ENCODE assay signal across 26 cellular contexts in the genomic region with DNA sequence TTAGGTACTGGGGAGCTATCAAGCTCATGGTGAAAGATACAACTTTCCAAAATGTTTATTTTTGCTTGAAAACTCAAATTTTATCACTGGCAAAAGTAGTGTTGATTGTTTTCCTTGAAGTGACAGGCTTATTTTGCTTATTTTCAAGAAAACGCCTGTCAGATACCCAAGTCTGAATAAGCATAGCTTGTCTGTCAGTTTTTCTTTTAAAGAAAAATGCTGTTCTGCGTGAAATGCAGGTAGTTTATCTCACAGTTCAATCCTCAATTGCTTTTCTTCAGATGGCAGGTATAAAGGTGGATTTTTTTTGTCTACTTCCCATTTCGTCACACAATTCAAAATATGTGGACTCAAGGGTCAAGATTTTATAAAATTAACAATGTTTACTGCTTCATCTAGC.
DNase-seq lines count a peak whose midpoint lies in the region; FAIRE-seq and TF ChIP-seq lines count a peak whose summit lies in the region.
"Had no signal": no experiment of that assay in that cellular context is flagged by ENCODE, and none has a peak within 500 bp of the region (broad histone marks: within the 10 kb centered on the region; RNA-seq: fewer than 3 reads in every experiment).

No MANE protein-coding gene starts in this region.

- H3K9me3 ChIP-seq in Loucy (ENCODE audit: insufficient read depth, low read depth, low read length) (no peaks in the 10 kb centered on the region), neural cell (ENCODE audit: low read length) (no peaks in the 10 kb centered on the region), testis (no peaks in the 10 kb centered on the region)
- H3K9me3 ChIP-seq: BE2C, BLaER1 had no signal

- no peak for DNase-seq in testis
- DNase-seq in H54 (ENCODE audit: insufficient read length, low spot score): no peak
- DNase-seq in GM13976 (ENCODE audit: low spot score): no peak
- no peak for DNase-seq in EL
- DNase-seq in activated naive CD4-positive, alpha-beta T cell (lab: John Stamatoyannopoulos, UW): no peak
- DNase-seq: 8988T; ACHN; BE2C; C1 segment of cervical spinal cord; CD4-positive, alpha-beta memory T cell; CD4-positive, CD25-positive, alpha-beta regulatory T cell; CD8-positive, alpha-beta memory T cell; COR-L47; DMS 273 treated with DMSO at 0.1 percent for 48 hours; DMS153; DMS53; DMS79; GDM1 had no signal

- intact Hi-C loops in testis (cut with DNase I; ENCODE audit: low total_unique reads): no loop called here

- FAIRE-seq in H54 (lab: Jason Lieb, UNC): no peak
- FAIRE-seq: A204.1, GM12878, GM12892, GM18507 had no signal

- H3K4me2 ChIP-seq in KMS-11: peak overlapping the region; percentile 74
- H3K4me2 ChIP-seq in Loucy (ENCODE audit: low read depth, low read length, poor library complexity, severe bottlenecking): peak overlapping the region; percentile 59
- no peak overlapping the region for H3K4me2 ChIP-seq in neural cell (ENCODE audit: low read length)
- H3K4me2 ChIP-seq: BLaER1 had no signal

- no peak overlapping the region for H3K4me3 ChIP-seq in KMS-11 (IDR thresholded peaks at IDR 0.05; ENCODE audit: insufficient read depth, low read depth, low read length)
- peak overlapping the region; percentile 28 for H3K4me3 ChIP-seq in Loucy (ENCODE audit: low read length, poor library complexity, severe bottlenecking)
- no peak overlapping the region for H3K4me3 ChIP-seq in neural cell (ENCODE audit: low read length)
- no peak overlapping the region for H3K4me3 ChIP-seq in testis
- H3K4me3 ChIP-seq: BLaER1, GM12878 had no signal

- TF ChIP-seq POLR2A in testis (IDR thresholded peaks at IDR 0.05) (no peak), H54 (IDR thresholded peaks at IDR 0.05; ENCODE audit: low read depth, low read length) (no peak)

- peak; percentile 70 for TF ChIP-seq EP300 in neural cell (conservative IDR thresholded peaks at IDR 0.05; ENCODE audit: poor library complexity, severe bottlenecking)

- H2AFZ ChIP-seq in KMS-11 (ENCODE audit: low read depth) (0 out of 2 replicates have a peak overlapping the region, but pooled peaks have one; percentile 20), Loucy (ENCODE audit: low read length) (no peak overlapping the region), neural cell (ENCODE audit: low read depth, low read length) (no peak overlapping the region)

- H3K36me3 ChIP-seq in KMS-11 (ENCODE audit: insufficient read depth) (no peaks in the 10 kb centered on the region), Loucy (ENCODE audit: insufficient read depth, low read length) (no peaks in the 10 kb centered on the region), neural cell (ENCODE audit: insufficient read depth, low read length) (no peaks in the 10 kb centered on the region), testis (ENCODE audit: low read depth, missing control alignments) (no peaks in the 10 kb centered on the region)
- H3K36me3 ChIP-seq: BE2C, BLaER1 had no signal

- 84 to 89% methylated on average over 3 of the region's 3 CpGs for WGBS in testis, 2 donors

- H4K20me1 ChIP-seq in KMS-11 (ENCODE audit: insufficient read depth) (no peaks in the 10 kb centered on the region), Loucy (ENCODE audit: insufficient read depth, low read length, poor library complexity, severe bottlenecking) (no peaks in the 10 kb centered on the region), neural cell (ENCODE audit: insufficient read depth) (no peaks in the 10 kb centered on the region)
- H4K20me1 ChIP-seq: BLaER1 had no signal

- no peaks in the 10 kb centered on the region for H3K27me3 ChIP-seq in KMS-11 (ENCODE audit: insufficient read depth, low read depth)
- no peaks in the 10 kb centered on the region for H3K27me3 ChIP-seq in Loucy (ENCODE audit: insufficient read depth, low read length, poor library complexity, severe bottlenecking)
- no peaks in the 10 kb centered on the region for H3K27me3 ChIP-seq in neural cell (ENCODE audit: insufficient read depth, low read depth, low read length)
- H3K27me3 ChIP-seq in testis: no peaks in the 10 kb centered on the region
- H3K27me3 ChIP-seq: BE2C, BLaER1 had no signal

- TF ChIP-seq CTCF in KMS-11 (conservative IDR thresholded peaks at IDR 0.05; ENCODE audit: low read depth, low read length) (no peak), Loucy (conservative IDR thresholded peaks at IDR 0.05; ENCODE audit: low read length) (no peak), neural cell (IDR thresholded peaks at IDR 0.05; ENCODE audit: poor library complexity, severe bottlenecking) (no peak), testis (IDR thresholded peaks at IDR 0.05) (no peak), GM13976 (IDR thresholded peaks at IDR 0.05; ENCODE audit: borderline replicate concordance, control extremely low read depth, extremely low read depth, insufficient read depth, missing control alignments) (no peak)

- H3K27ac ChIP-seq in KMS-11: peak overlapping the region; percentile 59
- H3K27ac ChIP-seq in neural cell (ENCODE audit: low read length): no peak overlapping the region
- peak overlapping the region; percentile 25 to 66 for H3K27ac ChIP-seq in testis
- H3K27ac ChIP-seq: BLaER1 had no signal

- H3K4me1 ChIP-seq in KMS-11 (ENCODE audit: low read depth, poor library complexity, severe bottlenecking) (peaks cover 67% of the 10 kb centered on the region), Loucy (ENCODE audit: insufficient read depth, low read length, poor library complexity, severe bottlenecking) (peaks cover 67% of the 10 kb centered on the region), testis (peaks cover 20% of the 10 kb centered on the region)
- H3K4me1 ChIP-seq: BLaER1 had no signal

- H3K79me2 ChIP-seq in KMS-11 (ENCODE audit: insufficient read depth, low read depth) (no peaks in the 10 kb centered on the region), Loucy (ENCODE audit: insufficient read depth, low read length) (no peaks in the 10 kb centered on the region), neural cell (replicated peaks; ENCODE audit: insufficient read depth, low read length) (no peaks in the 10 kb centered on the region)

- no peak for TF ChIP-seq RAD21 in neural cell (conservative IDR thresholded peaks at IDR 0.05)

- H3F3A ChIP-seq in Loucy (ENCODE audit: low read depth): peaks cover 4% of the 10 kb centered on the region; the same call in 1 of the 2 replicates
- H3F3A ChIP-seq in neural cell (ENCODE audit: insufficient read depth, low read length, poor library complexity, severe bottlenecking): no peaks in the 10 kb centered on the region

- H3K9ac ChIP-seq in KMS-11 (0 out of 2 replicates have a peak overlapping the region, but pooled peaks have one; percentile 7), Loucy (ENCODE audit: low read depth, low read length, poor library complexity, severe bottlenecking) (peak overlapping the region; percentile 41), neural cell (ENCODE audit: low read length) (no peak overlapping the region)
- H3K9ac ChIP-seq: BLaER1 had no signal

- in situ Hi-C loops in GM13976 (cut with MboI; ENCODE audit: low sequenced_read_pairs, unreplicated experiment): no loop called here

- H3K9me2 ChIP-seq in Loucy (replicated peaks; ENCODE audit: low read depth, low read length): no peaks in the 10 kb centered on the region
- no peaks in the 10 kb centered on the region for H3K9me2 ChIP-seq in neural cell (ENCODE audit: insufficient read depth, low read length)

TF ChIP-seq in neural cell, 6 proteins besides CTCF, POLR2A, EP300 and RAD21:
- TF ChIP-seq MXI1 (conservative IDR thresholded peaks at IDR 0.05; ENCODE audit: poor library complexity, severe bottlenecking) (no peak), SMC3 (conservative IDR thresholded peaks at IDR 0.05; ENCODE audit: poor library complexity) (no peak), POLR2AphosphoS5 (IDR thresholded peaks at IDR 0.05) (peak; percentile 19), EZH2 (IDR thresholded peaks at IDR 0.05; ENCODE audit: borderline replicate concordance, insufficient read depth, low read length, poor library complexity, severe bottlenecking) (no peak)
- TF ChIP-seq, protein P1, sequence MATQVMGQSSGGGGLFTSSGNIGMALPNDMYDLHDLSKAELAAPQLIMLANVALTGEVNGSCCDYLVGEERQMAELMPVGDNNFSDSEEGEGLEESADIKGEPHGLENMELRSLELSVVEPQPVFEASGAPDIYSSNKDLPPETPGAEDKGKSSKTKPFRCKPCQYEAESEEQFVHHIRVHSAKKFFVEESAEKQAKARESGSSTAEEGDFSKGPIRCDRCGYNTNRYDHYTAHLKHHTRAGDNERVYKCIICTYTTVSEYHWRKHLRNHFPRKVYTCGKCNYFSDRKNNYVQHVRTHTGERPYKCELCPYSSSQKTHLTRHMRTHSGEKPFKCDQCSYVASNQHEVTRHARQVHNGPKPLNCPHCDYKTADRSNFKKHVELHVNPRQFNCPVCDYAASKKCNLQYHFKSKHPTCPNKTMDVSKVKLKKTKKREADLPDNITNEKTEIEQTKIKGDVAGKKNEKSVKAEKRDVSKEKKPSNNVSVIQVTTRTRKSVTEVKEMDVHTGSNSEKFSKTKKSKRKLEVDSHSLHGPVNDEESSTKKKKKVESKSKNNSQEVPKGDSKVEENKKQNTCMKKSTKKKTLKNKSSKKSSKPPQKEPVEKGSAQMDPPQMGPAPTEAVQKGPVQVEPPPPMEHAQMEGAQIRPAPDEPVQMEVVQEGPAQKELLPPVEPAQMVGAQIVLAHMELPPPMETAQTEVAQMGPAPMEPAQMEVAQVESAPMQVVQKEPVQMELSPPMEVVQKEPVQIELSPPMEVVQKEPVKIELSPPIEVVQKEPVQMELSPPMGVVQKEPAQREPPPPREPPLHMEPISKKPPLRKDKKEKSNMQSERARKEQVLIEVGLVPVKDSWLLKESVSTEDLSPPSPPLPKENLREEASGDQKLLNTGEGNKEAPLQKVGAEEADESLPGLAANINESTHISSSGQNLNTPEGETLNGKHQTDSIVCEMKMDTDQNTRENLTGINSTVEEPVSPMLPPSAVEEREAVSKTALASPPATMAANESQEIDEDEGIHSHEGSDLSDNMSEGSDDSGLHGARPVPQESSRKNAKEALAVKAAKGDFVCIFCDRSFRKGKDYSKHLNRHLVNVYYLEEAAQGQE (IDR thresholded peaks at IDR 0.05; ENCODE audit: borderline replicate concordance): no peak
TF ChIP-seq in neural cell: peak in this region for 1.
